ENCODE assay signal across 29 cellular contexts in the genomic region with DNA sequence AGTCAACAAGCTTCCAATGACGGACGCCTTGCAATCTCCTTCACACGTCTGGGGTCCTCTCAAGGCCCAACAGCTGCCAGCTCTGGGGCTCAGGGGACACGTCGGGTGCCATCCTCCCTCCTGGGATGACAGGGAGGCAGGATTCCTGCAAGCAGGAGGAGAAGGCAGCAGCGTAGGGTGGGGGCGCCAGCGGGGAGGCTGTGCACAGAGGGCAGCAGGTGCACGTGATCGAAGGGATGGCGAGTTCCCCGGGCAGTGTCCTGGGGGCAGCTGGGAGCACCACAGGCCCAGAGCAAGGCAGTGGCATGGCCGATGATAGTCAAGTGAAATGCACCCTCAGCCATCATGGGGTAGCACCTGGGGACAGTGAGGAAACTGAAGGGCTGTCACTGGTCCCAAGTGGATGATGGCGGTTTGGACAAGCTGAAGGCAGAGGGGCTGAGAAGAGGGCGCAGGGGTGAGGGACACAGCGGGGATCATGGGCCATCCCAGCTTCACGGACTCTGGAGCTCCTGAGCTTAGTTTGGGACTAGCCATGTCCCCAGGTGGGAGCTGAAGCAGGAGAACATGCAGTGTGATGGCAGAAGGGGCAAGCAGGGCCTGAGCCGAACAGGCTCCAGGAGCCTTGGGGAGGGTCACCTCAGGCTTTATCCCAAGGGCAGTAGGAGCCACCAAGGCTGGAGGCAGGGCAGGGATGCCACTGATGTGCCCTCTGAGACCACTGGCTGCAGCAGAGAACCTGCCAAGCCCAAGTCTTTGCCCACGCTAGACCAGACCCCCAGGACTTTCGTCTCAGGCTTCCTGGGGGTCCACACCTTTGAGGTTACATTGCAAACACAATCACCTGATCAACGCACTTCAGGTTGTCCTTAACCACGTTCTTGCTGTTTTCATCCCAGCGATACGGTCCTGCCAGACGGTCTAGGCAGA. TPM values are rescaled to one million over a fixed set of nuclear protein-coding genes. Genes with fewer than 3 reads are reported as not detected.
A peak's percentile ranks its signal among the peaks of the same experiment; 100 is the strongest.
DNase-seq lines count a peak whose midpoint lies in the region; ATAC-seq, FAIRE-seq and TF ChIP-seq lines count a peak whose summit lies in the region.
"Had no signal": no experiment of that assay in that cellular context is flagged by ENCODE, and none has a peak within 500 bp of the region (broad histone marks: within the 10 kb centered on the region; RNA-seq: fewer than 3 reads in every experiment).

No MANE protein-coding gene starts in this region.

- 80 to 83% (median 82%) methylated on average over 25 of the region's 25 CpGs for WGBS in psoas muscle, 3 donors

- no peak overlapping the region for H3K9ac ChIP-seq in kidney (ENCODE audit: low read length in 2 of 2)

- no peaks in the 10 kb centered on the region for H3K36me3 Mint-ChIP-seq in type B pancreatic cell

- no peak overlapping the region for H3K27ac Mint-ChIP-seq in type B pancreatic cell
- H3K27ac Mint-ChIP-seq: activated CD8-positive, alpha-beta T cell treated with anti-CD3 and anti-CD28 coated beads, Interleukin-2, amount 10 ng/mL, durations not matched to agents 7 days and 5 days; effector memory CD8-positive, alpha-beta T cell had no signal

- no peak overlapping the region for H3K4me3 Mint-ChIP-seq in type B pancreatic cell
- H3K4me3 Mint-ChIP-seq: activated CD8-positive, alpha-beta T cell treated with anti-CD3 and anti-CD28 coated beads, Interleukin-2, amount 10 ng/mL, durations not matched to agents 7 days and 5 days; effector memory CD8-positive, alpha-beta T cell had no signal

- H3K9me3 Mint-ChIP-seq in type B pancreatic cell, result no peaks in the 10 kb centered on the region
- H3K9me3 Mint-ChIP-seq: effector memory CD8-positive, alpha-beta T cell had no signal

- H3K4me1 Mint-ChIP-seq in type B pancreatic cell (ENCODE audit: unreplicated experiment), result peaks cover 4% of the 10 kb centered on the region

- no peak overlapping the region for H3K27ac ChIP-seq in kidney (ENCODE audit: low read depth in 2 of 2, low read length in 2 of 2)
- no peak overlapping the region for H3K27ac ChIP-seq in psoas muscle
- H3K27ac ChIP-seq: A549, coronary artery, esophagus muscularis mucosa, gastroesophageal sphincter, stomach had no signal

- no peak for FAIRE-seq in kidney (lab: Jason Lieb, UNC)
- no peak for FAIRE-seq in RCC 7860 (lab: Jason Lieb, UNC)
- FAIRE-seq: A549, G401.6, K562, TTC549 had no signal

- H3K4me1 ChIP-seq in kidney (ENCODE audit: control insufficient read depth in 1 of 2, insufficient read depth in 1 of 2, low read depth in 1 of 2, low read length in 2 of 2), result peaks cover 0 to 7% of the 10 kb centered on the region in 2 donors
- peaks cover 6% of the 10 kb centered on the region for H3K4me1 ChIP-seq in psoas muscle
- H3K4me1 ChIP-seq: breast epithelium had no signal

- intact Hi-C loops in Right ventricle myocardium superior (cut with DNase I) (no loop called here), left cardiac atrium (cut with DNase I) (no loop called here), kidney (cut with DNase I) (no loop called here), psoas muscle (cut with DNase I) (no loop called here)

- H3K9me3 ChIP-seq in kidney (ENCODE audit: control insufficient read depth in 1 of 2, low read length in 2 of 2) (no peaks in the 10 kb centered on the region), psoas muscle (no peaks in the 10 kb centered on the region)
- H3K9me3 ChIP-seq: A549, breast epithelium, esophagus muscularis mucosa, gastroesophageal sphincter, stomach had no signal

- H3K4me3 ChIP-seq in kidney (ENCODE audit: low read length in 2 of 2) (no peak overlapping the region), psoas muscle (no peak overlapping the region)
- H3K4me3 ChIP-seq: A549, breast epithelium, coronary artery, esophagus muscularis mucosa, gastroesophageal sphincter, K562 had no signal

- ATAC-seq in Right ventricle myocardium superior (ENCODE audit: poor library complexity), result no peak
- ATAC-seq in left cardiac atrium, result no peak
- ATAC-seq in psoas muscle, result no peak
- ATAC-seq: effector memory CD8-positive, alpha-beta T cell; gastroesophageal sphincter had no signal

- peak; percentile 34 for DNase-seq in Right ventricle myocardium superior
- no peak for DNase-seq in left cardiac atrium
- DNase-seq in kidney, result peak; percentile 63
- peak; percentile 11 to 47 for DNase-seq in psoas muscle
- no peak for DNase-seq in type B pancreatic cell (ENCODE audit: extremely low spot score, unreplicated experiment)
- DNase-seq in H4 (ENCODE audit: low spot score), result no peak
- no peak for DNase-seq in stimulated activated CD4-positive, alpha-beta T cell treated with anti-CD3 and anti-CD28 coated beads, Interleukin-15, amount 100 ng/mL, for 24 hours
- no peak for DNase-seq in RCC 7860 (ENCODE audit: low spot score)
- DNase-seq: activated CD8-positive, alpha-beta T cell treated with anti-CD3 and anti-CD28 coated beads, Interleukin-2, amount 10 ng/mL, durations not matched to agents 7 days and 5 days; activated effector memory CD4-positive, alpha-beta T cell treated with anti-CD3 and anti-CD28 coated beads, Interleukin-2, amount 50 U/mL, for 16 hours; activated T-cell treated with anti-CD3 and anti-CD28 coated beads for 4 hours; DMS53; effector memory CD8-positive, alpha-beta T cell; islet precursor cell; mammary epithelial cell; NCI-H1105 treated with DMSO at 0.1 percent for 48 hours; NCI-H2081 treated with DMSO at 0.1 percent for 48 hours; NCI-H446 treated with DMSO at 0.1 percent for 48 hours; SHP77 treated with DMSO at 0.1 percent for 48 hours; stimulated activated CD4-positive, alpha-beta T cell treated with anti-CD3 and anti-CD28 coated beads, Interleukin-12 subunit alpha, Interleukin-12 subunit beta, amount 100 ng/mL, for 4 hours; stomach had no signal

- H3K27me3 Mint-ChIP-seq in type B pancreatic cell, result peaks cover 13% of the 10 kb centered on the region

- H3K36me3 ChIP-seq in kidney (ENCODE audit: control insufficient read depth in 1 of 2, insufficient read depth in 2 of 2, low read length in 2 of 2) (no peaks in the 10 kb centered on the region), psoas muscle (ENCODE audit: insufficient read depth in 1 of 2, low read depth in 1 of 2) (no peaks in the 10 kb centered on the region)
- H3K36me3 ChIP-seq: breast epithelium, esophagus muscularis mucosa, gastroesophageal sphincter, stomach had no signal

- peaks cover 0 to 7% (median 0%) of the 10 kb centered on the region in 3 donors for H3K27me3 ChIP-seq in psoas muscle (ENCODE audit: insufficient read depth in 3 of 3, low read length in 2 of 3)
- H3K27me3 ChIP-seq: breast epithelium had no signal

- TF ChIP-seq CTCF in kidney (IDR thresholded peaks at IDR 0.05; ENCODE audit: borderline replicate concordance, extremely low read depth, insufficient read depth) (no peak), psoas muscle (IDR thresholded peaks at IDR 0.05) (no peak), type B pancreatic cell (conservative IDR thresholded peaks at IDR 0.05) (no peak)

RNA-seq across cellular contexts. Expression of a gene that starts 16.3 kb away (rescaled TPM):
- total RNA-seq in Right ventricle myocardium superior (8.0 TPM), left cardiac atrium (10 to 100 TPM; 12.2 to 31.9 TPM), kidney (42.1 TPM), psoas muscle (10 to 100 TPM in 2 of 4 donors, 1 to 10 TPM in 2; 8.6 to 36.9 (median 11.1) TPM), type B pancreatic cell (ENCODE audit: low replicate concordance) (9.7 and 140 TPM in 2 replicates)
- polyA plus RNA-seq in kidney (ENCODE audit: insufficient read depth, low read depth, low replicate concordance) (3.0 TPM), psoas muscle (1 to 10 TPM; 7.8 to 9.2 (median 9.2) TPM)
- 1.7 and 2.6 TPM in 2 replicates for total RNA-seq in H4 (2014; rRNA removed; shearing (Covaris generic))

Comparison
In these comparisons a context has a peak if more than half of its experiments do, and no peak if none do; other contexts are left out.
1. DNase-seq: peak in Right ventricle myocardium superior (single experiment), kidney (single experiment) and psoas muscle (2 of 2); none in left cardiac atrium (single experiment), type B pancreatic cell (single experiment), H4 (single experiment), stimulated activated CD4-positive, alpha-beta T cell treated with anti-CD3 and anti-CD28 coated beads, Interleukin-15, amount 100 ng/mL, for 24 hours (single experiment) and RCC 7860 (single experiment).